Comparison of ENCODE assay signal across 8 cellular contexts in genomic region chr5:131109540-131110255, GRCh38. TPM values are rescaled to one million over a fixed set of nuclear protein-coding genes. Genes with fewer than 3 reads are reported as not detected.
DNase-seq lines count a peak whose midpoint lies in the region; ATAC-seq and TF ChIP-seq lines count a peak whose summit lies in the region.

No MANE protein-coding gene starts in this region.

- H3K4me3 ChIP-seq in fibroblast of villous mesenchyme (ENCODE audit: low read depth, low read length) (no peak overlapping the region), ovary (no peak overlapping the region)

- intact Hi-C loops in ovary (cut with DNase I), result loop anchor here in 1 of 4 donors (10.0 kb wide), 1 partner anchor 1205 kb away; the partner anchor contains the start of gene CHSY3

- no peaks in the 10 kb centered on the region for H3K36me3 ChIP-seq in ovary

- TF ChIP-seq POLR2A in ovary (IDR thresholded peaks at IDR 0.05), result no peak

- TF ChIP-seq CTCF in GM12874 (IDR thresholded peaks at IDR 0.05; ENCODE audit: insufficient read depth, low read depth, low read length) (peak; percentile 47; the same call in 1 of the 2 replicates), fibroblast of villous mesenchyme (IDR thresholded peaks at IDR 0.05; ENCODE audit: insufficient read depth, low read depth, low read length) (peak; percentile 65), ovary (IDR thresholded peaks at IDR 0.05) (peak in 2 of 3 donors; percentile 18 to 31)

- H3K9me3 ChIP-seq in ovary, result no peaks in the 10 kb centered on the region

- H3K4me1 ChIP-seq in ovary (ENCODE audit: insufficient read depth), result no peaks in the 10 kb centered on the region

- peak; percentile 76 for ATAC-seq in HG02623 (IDR thresholded peaks at IDR 0.05; ENCODE audit: unreplicated experiment)

- WGBS in ovary, 3 donors, result 28 to 41% (median 31%) methylated on average over 2 of the region's 2 CpGs

- H3K27ac ChIP-seq in ovary, result no peak overlapping the region

- DNase-seq in Ammon's horn (ENCODE audit: low spot score) (peak; percentile 73), MV-4-11 (lab: John Stamatoyannopoulos, UW) (peak; percentile 42), fibroblast of villous mesenchyme (ENCODE audit: low read depth) (peak; percentile 53), ovary (no peak)
- peak; percentile 17 to 42 for DNase-seq in activated CD4-positive, alpha-beta T cell treated with anti-CD3 and anti-CD28 coated beads for 4 hours
- DNase-seq in activated CD8-positive, alpha-beta memory T cell treated with anti-CD3 and anti-CD28 coated beads, Interleukin-2, amount 50 U/mL, for 48 hours, result no peak

- no peaks in the 10 kb centered on the region for H3K27me3 ChIP-seq in ovary

- no peak for TF ChIP-seq EP300 in ovary (IDR thresholded peaks at IDR 0.05)

RNA-seq across cellular contexts. Expression of gene HINT1, which starts 55.4 kb away (rescaled TPM):
- 146 and 183 TPM in 2 replicates for total RNA-seq in fibroblast of villous mesenchyme
- total RNA-seq in ovary, result 100 to 1,000 TPM; 103 to 199 (median 144) TPM
- 100 to 1,000 TPM; 148 to 240 TPM for polyA plus RNA-seq in ovary

Comparison
In these comparisons a context has a peak if more than half of its experiments do, and no peak if none do; other contexts are left out.
1. DNase-seq: peak in Ammon's horn (single experiment), MV-4-11 (single experiment), activated CD4-positive, alpha-beta T cell treated with anti-CD3 and anti-CD28 coated beads for 4 hours (2 of 2) and fibroblast of villous mesenchyme (single experiment); none in ovary (0 of 5) and activated CD8-positive, alpha-beta memory T cell treated with anti-CD3 and anti-CD28 coated beads, Interleukin-2, amount 50 U/mL, for 48 hours (single experiment).
2. Peak in every context shown above with its lines, with median percentiles within 50 percentile points of each other: CTCF ChIP-seq.